ENCODE assay signal across 21 cellular contexts in genomic region chr14:72906316-72906715, GRCh38. TPM values are rescaled to one million over a fixed set of nuclear protein-coding genes. Genes with fewer than 3 reads are reported as not detected.
A peak's percentile ranks its signal among the peaks of the same experiment; 100 is the strongest.
DNase-seq lines count a peak whose midpoint lies in the region; ATAC-seq, FAIRE-seq and TF ChIP-seq lines count a peak whose summit lies in the region.
"Had no signal": no experiment of that assay in that cellular context is flagged by ENCODE, and none has a peak within 500 bp of the region (broad histone marks: within the 10 kb centered on the region; RNA-seq: fewer than 3 reads in every experiment).

No MANE protein-coding gene starts in this region.

- H3K18ac ChIP-seq in IMR-90 (ENCODE audit: low read depth, low read length): peak overlapping the region; percentile 36; the same call in 1 of the 2 replicates

- no peak for TF ChIP-seq POLR2A in IMR-90 (IDR thresholded peaks at IDR 0.05; ENCODE audit: low read depth, low read length)

- no peak overlapping the region for H2AK9ac ChIP-seq in IMR-90 (replicated peaks; ENCODE audit: low read depth, low read length, poor library complexity)

- H3K36me3 ChIP-seq in IMR-90 (ENCODE audit: control insufficient read depth, insufficient read depth, low read length): no peaks in the 10 kb centered on the region
- H3K36me3 ChIP-seq: BLaER1, SJSA1, thyroid gland had no signal

- H3K27ac ChIP-seq in IMR-90 (ENCODE audit: insufficient read depth, low read length): no peak overlapping the region
- H3K27ac ChIP-seq: BLaER1, SJSA1, thyroid gland had no signal

- H3K4me2 ChIP-seq in IMR-90 (ENCODE audit: low read depth, low read length): peak overlapping the region; percentile 43; the same call in 1 of the 2 replicates
- H3K4me2 ChIP-seq: BLaER1 had no signal

- no peaks in the 10 kb centered on the region for H4K20me1 ChIP-seq in IMR-90 (ENCODE audit: insufficient read depth, low read length)
- H4K20me1 ChIP-seq: BLaER1 had no signal

- H3K27me3 ChIP-seq in IMR-90 (ENCODE audit: control insufficient read depth, insufficient read depth, low read length): no peaks in the 10 kb centered on the region
- H3K27me3 ChIP-seq: BLaER1, SJSA1, thyroid gland had no signal

- peaks cover 31% of the 10 kb centered on the region for H3K27me3 Mint-ChIP-seq in activated CD4-positive, alpha-beta T cell treated with anti-CD3 and anti-CD28 coated beads, Interleukin-2, amount 10 ng/mL, durations not matched to agents 7 days and 5 days

- H2AFZ ChIP-seq in IMR-90 (replicated peaks; ENCODE audit: low read length, poor library complexity): no peak overlapping the region

- peak overlapping the region; percentile 88 for H2BK20ac ChIP-seq in IMR-90 (ENCODE audit: low read depth, low read length)

- in situ Hi-C loops in IMR-90 (cut with MboI; ENCODE audit: low sequenced_read_pairs): loop anchor here (5.0 kb wide), 1 partner anchor 389 kb away; no protein-coding TSS in a partner anchor

- H3K4me3 Mint-ChIP-seq in activated CD4-positive, alpha-beta T cell treated with anti-CD3 and anti-CD28 coated beads, Interleukin-2, amount 10 ng/mL, durations not matched to agents 7 days and 5 days: no peak overlapping the region
- H3K4me3 Mint-ChIP-seq: activated T-cell treated with anti-CD3 and anti-CD28 coated beads, Interleukin-2, amount 50 U/mL, for 4 hours; natural killer cell treated with Interleukin-12 subunit alpha and Interleukin-12 subunit beta and Interleukin-15 and Interleukin-18, amount 100 ng/mL, for 72 hours had no signal

- 0 out of 2 replicates have a peak overlapping the region, but pooled peaks have one; percentile 18 for H4K91ac ChIP-seq in IMR-90 (ENCODE audit: insufficient read depth, low read depth, low read length)

- no peaks in the 10 kb centered on the region for H3K36me3 Mint-ChIP-seq in activated CD4-positive, alpha-beta T cell treated with anti-CD3 and anti-CD28 coated beads, Interleukin-2, amount 10 ng/mL, durations not matched to agents 7 days and 5 days (ENCODE audit: low read depth)
- H3K36me3 Mint-ChIP-seq: natural killer cell treated with Interleukin-12 subunit alpha and Interleukin-12 subunit beta and Interleukin-15 and Interleukin-18, amount 100 ng/mL, for 72 hours had no signal

- no peak overlapping the region for H4K5ac ChIP-seq in IMR-90 (ENCODE audit: low read depth, low read length)

- H3K4me1 ChIP-seq in IMR-90 (ENCODE audit: control insufficient read depth, insufficient read depth, low read length): peaks cover 18% of the 10 kb centered on the region

- H2BK15ac ChIP-seq in IMR-90 (ENCODE audit: low read depth, low read length): peak overlapping the region; percentile 1; the same call in 1 of the 3 replicates

- H3K56ac ChIP-seq in IMR-90 (ENCODE audit: extremely low read depth, insufficient read depth, low read length): no peak overlapping the region

- peak overlapping the region; percentile 66; the same call in 1 of the 2 replicates for H3K4ac ChIP-seq in IMR-90 (ENCODE audit: low read depth, low read length)

- H2BK120ac ChIP-seq in IMR-90 (ENCODE audit: low read depth, low read length): peak overlapping the region; percentile 91

- CTCF ChIA-PET in IMR-90 (lab: Yijun Ruan, JAX): interaction anchor here (0.6 to 3.7 kb wide), 3 partner anchors 9 to 391 kb away, joined by 3 to 60 read pairs (median 5); no protein-coding TSS in a partner anchor
- CTCF ChIA-PET in activated CD4-positive, alpha-beta T cell treated with anti-CD3 and anti-CD28 coated beads, Interleukin-2, amount 10 ng/mL, durations not matched to agents 7 days and 5 days (lab: Charles Lee): interaction anchor here (1.4 to 4.8 kb wide), 3 partner anchors 12 to 391 kb away, joined by 5 to 83 read pairs (median 12); partner anchors contain the start of gene DPF3

- peak; percentile 84 for DNase-seq in AG09309 (ENCODE audit: low read depth)
- DNase-seq in IMR-90: peak; percentile 87
- peak; percentile 91 for DNase-seq in astrocyte of the hippocampus (ENCODE audit: low read depth, low spot score)
- DNase-seq in kidney glomerular epithelial cell (lab: John Stamatoyannopoulos, UW): peak; percentile 96
- no peak for DNase-seq in activated CD4-positive, alpha-beta T cell treated with anti-CD3 and anti-CD28 coated beads, Interleukin-2, amount 10 ng/mL, durations not matched to agents 7 days and 5 days
- DNase-seq in GM19239 (ENCODE audit: insufficient read length, low spot score): no peak
- no peak for DNase-seq in nucleus accumbens (lab: John Stamatoyannopoulos, UW)
- DNase-seq: activated T-cell treated with anti-CD3 and anti-CD28 coated beads, Interleukin-2, amount 50 U/mL, for 4 hours; DMS79; KG1; NCI-H1436 treated with DMSO at 0.1 percent for 48 hours; NCI-H345; stimulated activated CD4-positive, alpha-beta T cell treated with anti-CD3 and anti-CD28 coated beads, Interleukin-4, amount 100 ng/mL, for 24 hours; thyroid gland had no signal

- 14% methylated on average over 1 of the region's 3 CpGs; no CpG with 5 or more reads in 1 of the 2 experiments for WGBS in IMR-90 (ENCODE audit: extremely low coverage in 2 of 2, insufficient read length in 1 of 2), 2 experiments

- H3K4me1 Mint-ChIP-seq in activated CD4-positive, alpha-beta T cell treated with anti-CD3 and anti-CD28 coated beads, Interleukin-2, amount 10 ng/mL, durations not matched to agents 7 days and 5 days: peaks cover 27% of the 10 kb centered on the region

- dilution Hi-C loops in IMR-90 (cut with HindIII; ENCODE audit: low sequenced_read_pairs, unreplicated experiment): no loop called here

- TF ChIP-seq CTCF in AG09309 (IDR thresholded peaks at IDR 0.05; ENCODE audit: control insufficient read depth, insufficient read depth, low read depth, low read length, missing control alignments) (no peak), IMR-90 (conservative IDR thresholded peaks at IDR 0.05; ENCODE audit: low read depth, low read length) (no peak)

- intact Hi-C loops in IMR-90 (cut with micrococcal nuclease): loop anchor here (5.0 kb wide), 1 partner anchor 239 kb away; no protein-coding TSS in a partner anchor

- ATAC-seq in IMR-90 (ENCODE audit: low read depth): peak; percentile 63
- no peak for ATAC-seq in HG03175 (IDR thresholded peaks at IDR 0.05; ENCODE audit: unreplicated experiment)
- ATAC-seq: activated T-cell treated with anti-CD3 and anti-CD28 coated beads, Interleukin-2, amount 50 U/mL, for 4 hours; HCT116; natural killer cell treated with Interleukin-12 subunit alpha and Interleukin-12 subunit beta and Interleukin-15 and Interleukin-18, amount 100 ng/mL, for 72 hours; sciatic nerve had no signal

- H3K9ac ChIP-seq in IMR-90 (ENCODE audit: low read depth, low read length): no peak overlapping the region
- H3K9ac ChIP-seq: BLaER1 had no signal

- no peak overlapping the region for H2AK5ac ChIP-seq in IMR-90 (ENCODE audit: low read depth, low read length)

- peak overlapping the region; percentile 71 for H2BK5ac ChIP-seq in IMR-90 (ENCODE audit: low read depth, low read length, poor library complexity, severe bottlenecking)

- no peaks in the 10 kb centered on the region for H3K79me1 ChIP-seq in IMR-90 (ENCODE audit: low read depth in 1 of 2, low read length in 2 of 2)

- no peak overlapping the region for H3K27ac Mint-ChIP-seq in activated CD4-positive, alpha-beta T cell treated with anti-CD3 and anti-CD28 coated beads, Interleukin-2, amount 10 ng/mL, durations not matched to agents 7 days and 5 days
- H3K27ac Mint-ChIP-seq: natural killer cell treated with Interleukin-12 subunit alpha and Interleukin-12 subunit beta and Interleukin-15 and Interleukin-18, amount 100 ng/mL, for 72 hours had no signal

- TF ChIP-seq RAD21 in IMR-90 (IDR thresholded peaks at IDR 0.05; ENCODE audit: low read length): no peak

- H3K9me1 ChIP-seq in IMR-90 (ENCODE audit: insufficient read depth, low read length): peaks cover 11% of the 10 kb centered on the region; the same call in 1 of the 2 replicates

- H4K8ac ChIP-seq in IMR-90 (ENCODE audit: low read depth in 2 of 2, low read length in 2 of 2): peak overlapping the region in 1 of 2 experiments; percentile 76; a peak in 1 of 4 replicates

- no peak overlapping the region for H3K4me3 ChIP-seq in AG09309 (ENCODE audit: control insufficient read depth, low read depth, low read length)
- no peak overlapping the region for H3K4me3 ChIP-seq in IMR-90 (ENCODE audit: insufficient read depth, low read depth, low read length)
- H3K4me3 ChIP-seq: BLaER1, SJSA1, thyroid gland had no signal

- H3K23ac ChIP-seq in IMR-90 (ENCODE audit: low read depth, low read length): 0 out of 2 replicates have a peak overlapping the region, but pooled peaks have one; percentile 26

- no peaks in the 10 kb centered on the region for H3K9me3 ChIP-seq in IMR-90 (ENCODE audit: control insufficient read depth, insufficient read depth, low read length)
- H3K9me3 ChIP-seq: BLaER1, SJSA1, thyroid gland had no signal

- no peaks in the 10 kb centered on the region for H3K9me3 Mint-ChIP-seq in activated CD4-positive, alpha-beta T cell treated with anti-CD3 and anti-CD28 coated beads, Interleukin-2, amount 10 ng/mL, durations not matched to agents 7 days and 5 days
- H3K9me3 Mint-ChIP-seq: activated T-cell treated with anti-CD3 and anti-CD28 coated beads, Interleukin-2, amount 50 U/mL, for 4 hours; natural killer cell treated with Interleukin-12 subunit alpha and Interleukin-12 subunit beta and Interleukin-15 and Interleukin-18, amount 100 ng/mL, for 72 hours had no signal

- FAIRE-seq in GM19239 (lab: Jason Lieb, UNC): no peak
- FAIRE-seq: endothelial cell of umbilical vein had no signal

- BruUV-seq in IMR-90 (replicated peaks; lab: Mats Ljungman, UMichigan): no TSS peak

- POLR2A ChIA-PET in IMR-90 (lab: Charles Lee; ENCODE audit: unreplicated experiment): no interaction called here
- POLR2A ChIA-PET in activated CD4-positive, alpha-beta T cell treated with anti-CD3 and anti-CD28 coated beads, Interleukin-2, amount 10 ng/mL, durations not matched to agents 7 days and 5 days (lab: Charles Lee): no interaction called here

- H3K14ac ChIP-seq in IMR-90 (replicated peaks; ENCODE audit: low read depth, low read length): no peak overlapping the region

TF ChIP-seq in IMR-90, 13 proteins besides CTCF, POLR2A, EP300 and RAD21:
- TF ChIP-seq CEBPB (IDR thresholded peaks at IDR 0.05; ENCODE audit: low read depth, low read length): peak; percentile 57
- no peak for TF ChIP-seq BHLHE40 (IDR thresholded peaks at IDR 0.05; ENCODE audit: low read depth, low read length)

RNA-seq across cellular contexts. Expression of gene DPF3, which starts 12.4 kb away (rescaled TPM):
- total RNA-seq in IMR-90 (2012; rRNA removed): 32.8 and 48.9 TPM in 2 replicates
- polyA plus RNA-seq in IMR-90 (2012; rRNA removed): 30.5 and 37.7 TPM in 2 replicates
- polyA plus RNA-seq in IMR-90 (2012; cell fraction: cytosol; rRNA removed): 9.5 and 12.3 TPM in 2 replicates
- polyA plus RNA-seq in IMR-90 (2012; cell fraction: nucleus; rRNA removed; ENCODE audit: low replicate concordance): 70.5 and 136 TPM in 2 replicates
- total RNA-seq in activated CD4-positive, alpha-beta T cell treated with anti-CD3 and anti-CD28 coated beads, Interleukin-2, amount 10 ng/mL, durations not matched to agents 7 days and 5 days: 1 to 10 TPM; 6.6 to 7.4 TPM

RNA-seq across cellular contexts. Expression of gene DCAF4, which starts 19.9 kb away (rescaled TPM):
- total RNA-seq in IMR-90 (2012; rRNA removed): 24.7 and 29.4 TPM in 2 replicates
- polyA plus RNA-seq in IMR-90 (2012; rRNA removed): 22.8 and 28.8 TPM in 2 replicates
- 12.6 and 23.5 TPM in 2 replicates for polyA plus RNA-seq in IMR-90 (2012; cell fraction: cytosol; rRNA removed)
- 35.2 and 102 TPM in 2 replicates for polyA plus RNA-seq in IMR-90 (2012; cell fraction: nucleus; rRNA removed; ENCODE audit: low replicate concordance)
- total RNA-seq in activated CD4-positive, alpha-beta T cell treated with anti-CD3 and anti-CD28 coated beads, Interleukin-2, amount 10 ng/mL, durations not matched to agents 7 days and 5 days: 10 to 100 TPM; 15.9 to 21.3 TPM

Comparison
In these comparisons a context has a peak if more than half of its experiments do, and no peak if none do; other contexts are left out.
1. DNase-seq: peak in AG09309 (single experiment), IMR-90 (single experiment), astrocyte of the hippocampus (single experiment) and kidney glomerular epithelial cell (single experiment); none in activated CD4-positive, alpha-beta T cell treated with anti-CD3 and anti-CD28 coated beads, Interleukin-2, amount 10 ng/mL, durations not matched to agents 7 days and 5 days (single experiment), GM19239 (single experiment) and nucleus accumbens (0 of 56).